ENCODE assay signal across 9 cellular contexts in genomic region chr17:42436401-42436800, GRCh38. TPM values are rescaled to one million over a fixed set of nuclear protein-coding genes. Genes with fewer than 3 reads are reported as not detected.
DNase-seq lines count a peak whose midpoint lies in the region; ATAC-seq and TF ChIP-seq lines count a peak whose summit lies in the region.
"Had no signal": no experiment of that assay in that cellular context is flagged by ENCODE, and none has a peak within 500 bp of the region (broad histone marks: within the 10 kb centered on the region; RNA-seq: fewer than 3 reads in every experiment).

No MANE protein-coding gene starts in this region.

- H3K23ac ChIP-seq in IMR-90 (ENCODE audit: low read depth, low read length), result peak overlapping the region; percentile 69

- H2BK20ac ChIP-seq in IMR-90 (ENCODE audit: low read depth, low read length), result peak overlapping the region; percentile 78

- peak overlapping the region; percentile 70; the same call in 1 of the 2 replicates for H3K14ac ChIP-seq in IMR-90 (replicated peaks; ENCODE audit: low read depth, low read length)

- H2AFZ ChIP-seq in IMR-90 (replicated peaks; ENCODE audit: low read length, poor library complexity), result peak overlapping the region; percentile 32

- TF ChIP-seq CTCF in IMR-90 (conservative IDR thresholded peaks at IDR 0.05; ENCODE audit: low read depth, low read length), result no peak
- no peak for TF ChIP-seq CTCF in choroid plexus epithelial cell (conservative IDR thresholded peaks at IDR 0.05; ENCODE audit: low read depth, low read length)
- no peak for TF ChIP-seq CTCF in upper lobe of left lung (IDR thresholded peaks at IDR 0.05)

- H4K8ac ChIP-seq in IMR-90 (ENCODE audit: low read depth in 2 of 2, low read length in 2 of 2), result peak overlapping the region; percentile 5 to 76; a peak in 3 of 4 replicates

- ATAC-seq in IMR-90 (ENCODE audit: low read depth) (peak; percentile 95), upper lobe of left lung (ENCODE audit: low FRiP score in 2 of 2) (peak; percentile 73 to 96)

- H3K79me1 ChIP-seq in IMR-90 (ENCODE audit: low read depth in 1 of 2, low read length in 2 of 2), result no peaks in the 10 kb centered on the region

- H2AK9ac ChIP-seq in IMR-90 (replicated peaks; ENCODE audit: low read depth, low read length, poor library complexity), result no peak overlapping the region

- no peaks in the 10 kb centered on the region for H4K20me1 ChIP-seq in IMR-90 (ENCODE audit: insufficient read depth, low read length)

- POLR2A ChIA-PET in IMR-90 (lab: Charles Lee; ENCODE audit: unreplicated experiment), result interaction anchor here (0.9 kb wide), 1 partner anchor 13 kb away, joined by 3 read pairs; the partner anchor contains the start of gene CAVIN1

- DNase-seq in IMR-90 (peak; percentile 99), choroid plexus epithelial cell (ENCODE audit: low read depth) (peak; percentile 97), lung microvascular endothelial cell (ENCODE audit: low read depth in 2 of 2) (peak; percentile 94 to 96), upper lobe of left lung (no peak), NCI-H187 treated with DMSO at 0.1 percent for 48 hours (lab: John Stamatoyannopoulos, UW) (no peak), NCI-H146 (lab: John Stamatoyannopoulos, UW) (no peak), posterior vena cava (ENCODE audit: low spot score) (no peak)
- DNase-seq: H9, SIG-M5 had no signal

- TF ChIP-seq EP300 in upper lobe of left lung (IDR thresholded peaks at IDR 0.05), result no peak

- peak overlapping the region; percentile 89 for H2BK120ac ChIP-seq in IMR-90 (ENCODE audit: low read depth, low read length)

- peak overlapping the region; percentile 65; the same call in 1 of the 2 replicates for H3K18ac ChIP-seq in IMR-90 (ENCODE audit: low read depth, low read length)

- CTCF ChIA-PET in IMR-90 (lab: Yijun Ruan, JAX), result no interaction called here

- no CpG with 5 or more reads among the region's 6 CpGs for WGBS in IMR-90 (ENCODE audit: extremely low coverage in 2 of 2, insufficient read length in 1 of 2), 2 experiments
- 42 to 44% methylated on average over 6 of the region's 6 CpGs for WGBS in upper lobe of left lung, 2 donors

- H3K9me3 ChIP-seq in IMR-90 (ENCODE audit: control insufficient read depth, insufficient read depth, low read length) (no peaks in the 10 kb centered on the region), upper lobe of left lung (no peaks in the 10 kb centered on the region)

- H3K9me1 ChIP-seq in IMR-90 (ENCODE audit: insufficient read depth, low read length), result no peaks in the 10 kb centered on the region

- peak overlapping the region; percentile 51; the same call in 1 of the 2 replicates for H3K56ac ChIP-seq in IMR-90 (ENCODE audit: extremely low read depth, insufficient read depth, low read length)

- H3K9ac ChIP-seq in IMR-90 (ENCODE audit: low read depth, low read length), result no peak overlapping the region

- intact Hi-C loops in IMR-90 (cut with micrococcal nuclease), result loop anchor here (5.0 kb wide), 1 partner anchor 36 kb away; no protein-coding TSS in a partner anchor
- intact Hi-C loops in posterior vena cava (cut with DNase I), result no loop called here

- peak overlapping the region; percentile 74; the same call in 1 of the 2 replicates for H3K4ac ChIP-seq in IMR-90 (ENCODE audit: low read depth, low read length)

- H2AK5ac ChIP-seq in IMR-90 (ENCODE audit: low read depth, low read length), result peak overlapping the region; percentile 6; the same call in 1 of the 2 replicates

- H3K36me3 ChIP-seq in IMR-90 (ENCODE audit: control insufficient read depth, insufficient read depth, low read length), result no peaks in the 10 kb centered on the region
- H3K36me3 ChIP-seq in upper lobe of left lung, result no peaks in the 10 kb centered on the region

- peak overlapping the region; percentile 95 for H2BK5ac ChIP-seq in IMR-90 (ENCODE audit: low read depth, low read length, poor library complexity, severe bottlenecking)

- peak overlapping the region; percentile 84; the same call in 1 of the 3 replicates for H2BK15ac ChIP-seq in IMR-90 (ENCODE audit: low read depth, low read length)

- H3K27me3 ChIP-seq in IMR-90 (ENCODE audit: control insufficient read depth, insufficient read depth, low read length), result no peaks in the 10 kb centered on the region
- no peaks in the 10 kb centered on the region for H3K27me3 ChIP-seq in upper lobe of left lung

- BruUV-seq in IMR-90 (replicated peaks; lab: Mats Ljungman, UMichigan), result no TSS peak

- peak overlapping the region; percentile 25; the same call in 1 of the 2 replicates for H4K5ac ChIP-seq in IMR-90 (ENCODE audit: low read depth, low read length)

- H3K4me3 ChIP-seq in IMR-90 (ENCODE audit: insufficient read depth, low read depth, low read length) (peak overlapping the region; percentile 8; the same call in 1 of the 2 replicates), choroid plexus epithelial cell (ENCODE audit: low read depth, low read length) (no peak overlapping the region), upper lobe of left lung (no peak overlapping the region)

- TF ChIP-seq POLR2A in IMR-90 (IDR thresholded peaks at IDR 0.05; ENCODE audit: low read depth, low read length) (no peak), upper lobe of left lung (IDR thresholded peaks at IDR 0.05) (no peak)

- no peak for TF ChIP-seq RAD21 in IMR-90 (IDR thresholded peaks at IDR 0.05; ENCODE audit: low read length)

- peak overlapping the region; percentile 5; the same call in 1 of the 2 replicates for H4K91ac ChIP-seq in IMR-90 (ENCODE audit: insufficient read depth, low read depth, low read length)

- dilution Hi-C loops in IMR-90 (cut with HindIII; ENCODE audit: low sequenced_read_pairs, unreplicated experiment), result no loop called here

- H3K27ac ChIP-seq in IMR-90 (ENCODE audit: insufficient read depth, low read length) (peak overlapping the region; percentile 51), upper lobe of left lung (peak overlapping the region in 3 of 4 donors; percentile 44 to 60 (median 48))

- peak overlapping the region; percentile 51; the same call in 1 of the 2 replicates for H3K4me2 ChIP-seq in IMR-90 (ENCODE audit: low read depth, low read length)

- H3K4me1 ChIP-seq in IMR-90 (ENCODE audit: control insufficient read depth, insufficient read depth, low read length) (no peaks in the 10 kb centered on the region; the same call in none of the 2 replicates), upper lobe of left lung (peaks cover 0 to 21% (median 13%) of the 10 kb centered on the region in 4 donors)

- in situ Hi-C loops in IMR-90 (cut with MboI; ENCODE audit: low sequenced_read_pairs), result no loop called here

TF ChIP-seq in IMR-90, 13 proteins besides CTCF, POLR2A, EP300 and RAD21 (continues in another document):
- TF ChIP-seq RFX5 (IDR thresholded peaks at IDR 0.05; ENCODE audit: low read depth, low read length) (no peak), CEBPB (IDR thresholded peaks at IDR 0.05; ENCODE audit: low read depth, low read length) (peak; percentile 79), RCOR1 (IDR thresholded peaks at IDR 0.05; ENCODE audit: insufficient replicate concordance, low read length) (no peak), FOS (IDR thresholded peaks at IDR 0.05; ENCODE audit: low read depth, low read length) (peak; percentile 93), ELK1 (IDR thresholded peaks at IDR 0.05; ENCODE audit: borderline replicate concordance, low read depth, low read length) (no peak), CHD1 (IDR thresholded peaks at IDR 0.05; ENCODE audit: low read depth, low read length) (no peak), USF2 (IDR thresholded peaks at IDR 0.05; ENCODE audit: low read depth, low read length) (0 out of 2 replicates have a peak, but pooled peaks have one; percentile 9), BHLHE40 (IDR thresholded peaks at IDR 0.05; ENCODE audit: low read depth, low read length) (no peak; the same call in 1 of the 2 replicates), SMC3 (IDR thresholded peaks at IDR 0.05; ENCODE audit: low read depth, low read length) (no peak), MXI1 (IDR thresholded peaks at IDR 0.05; ENCODE audit: borderline replicate concordance, low read depth, low read length) (no peak)

RNA-seq across cellular contexts. Expression of gene CAVIN1, which starts 13.3 kb away (rescaled TPM):
- total RNA-seq in IMR-90 (2012; rRNA removed), result 556 and 644 TPM in 2 replicates
- polyA plus RNA-seq in IMR-90 (2012; rRNA removed), result 491 and 533 TPM in 2 replicates
- 401 and 422 TPM in 2 replicates for polyA plus RNA-seq in IMR-90 (2012; cell fraction: cytosol; rRNA removed)
- 174 and 195 TPM in 2 replicates for polyA plus RNA-seq in IMR-90 (2012; cell fraction: nucleus; rRNA removed; ENCODE audit: low replicate concordance)
- total RNA-seq in lung microvascular endothelial cell, result 342 and 371 TPM in 2 replicates
- total RNA-seq in upper lobe of left lung, result 100 to 1,000 TPM in 5 of 6 donors, 10 to 100 TPM in 1; 89.1 to 406 (median 307) TPM
- 100 to 1,000 TPM; 733 to 737 TPM for total RNA-seq in posterior vena cava

RNA-seq across cellular contexts. Expression of gene ATP6V0A1, which starts 22.3 kb away (rescaled TPM):
- 18.8 and 23.6 TPM in 2 replicates for total RNA-seq in IMR-90 (2012; rRNA removed)
- polyA plus RNA-seq in IMR-90 (2012; rRNA removed), result 34.0 and 36.2 TPM in 2 replicates
- 24.2 and 40.8 TPM in 2 replicates for polyA plus RNA-seq in IMR-90 (2012; cell fraction: cytosol; rRNA removed)
- polyA plus RNA-seq in IMR-90 (2012; cell fraction: nucleus; rRNA removed; ENCODE audit: low replicate concordance), result 174 and 188 TPM in 2 replicates
- 16.6 and 22.0 TPM in 2 replicates for total RNA-seq in lung microvascular endothelial cell
- 100 to 1,000 TPM in 3 of 6 donors, 10 to 100 TPM in 3; 68.3 to 212 (median 118) TPM for total RNA-seq in upper lobe of left lung
- total RNA-seq in posterior vena cava, result 10 to 100 TPM; 69.6 to 70.1 TPM

RNA-seq across cellular contexts. Expression of gene STAT3, which starts 48.2 kb away (rescaled TPM):
- total RNA-seq in IMR-90 (2012; rRNA removed) (61.9 and 66.3 TPM in 2 replicates), lung microvascular endothelial cell (61.5 and 80.0 TPM in 2 replicates), upper lobe of left lung (100 to 1,000 TPM; 228 to 335 (median 264) TPM), posterior vena cava (100 to 1,000 TPM; 230 to 241 TPM)
- polyA plus RNA-seq in IMR-90 (2012; rRNA removed), result 47.2 and 48.0 TPM in 2 replicates
- 28.3 and 33.2 TPM in 2 replicates for polyA plus RNA-seq in IMR-90 (2012; cell fraction: cytosol; rRNA removed)
- polyA plus RNA-seq in IMR-90 (2012; cell fraction: nucleus; rRNA removed; ENCODE audit: low replicate concordance), result 56.6 and 109 TPM in 2 replicates

Comparison
In these comparisons a context has a peak if more than half of its experiments do, and no peak if none do; other contexts are left out.
1. DNase-seq: peak in IMR-90 (single experiment), choroid plexus epithelial cell (single experiment) and lung microvascular endothelial cell (2 of 2); none in upper lobe of left lung (0 of 2), NCI-H187 treated with DMSO at 0.1 percent for 48 hours (single experiment), NCI-H146 (single experiment) and posterior vena cava (single experiment).